In genomic region chr4:159983080-159983479, GRCh38 we compare ENCODE assay signal across 19 cellular contexts.
DNase-seq lines count a peak whose midpoint lies in the region.
"Had no signal": no experiment of that assay in that cellular context is flagged by ENCODE, and none has a peak within 500 bp of the region (broad histone marks: within the 10 kb centered on the region; RNA-seq: fewer than 3 reads in every experiment).

No MANE protein-coding gene starts in this region.

- DNase-seq in ELR (ENCODE audit: low read depth) (peak; percentile 39), HS-5 (ENCODE audit: low read depth) (peak; percentile 13), astrocyte of the hippocampus (ENCODE audit: low read depth, low spot score) (peak; percentile 20), renal cortical epithelial cell (ENCODE audit: low read depth) (peak; percentile 65), SHP77 treated with DMSO at 0.1 percent for 48 hours (lab: John Stamatoyannopoulos, UW) (no peak), NOMO-1 treated with dmso at 0.1 percent for 144 hours (lab: John Stamatoyannopoulos, UW; ENCODE audit: unreplicated experiment) (no peak), SK-N-DZ (ENCODE audit: low spot score) (no peak)
- DNase-seq: CD4-positive, CD25-positive, alpha-beta regulatory T cell; NCI-H1092 treated with DMSO at 0.1 percent for 48 hours; NCI-H1436; NCI-H187; NCI-H2081 treated with DMSO at 0.1 percent for 48 hours; NCI-H2171; NCI-H226; NCI-H510A; NCI-H69; SIG-M5; SK-N-SH; SW 1271 had no signal

Comparison
In these comparisons a context has a peak if more than half of its experiments do, and no peak if none do; other contexts are left out.
1. DNase-seq: peak in ELR (single experiment), HS-5 (single experiment), astrocyte of the hippocampus (single experiment) and renal cortical epithelial cell (single experiment); none in SHP77 treated with DMSO at 0.1 percent for 48 hours (single experiment), NOMO-1 treated with dmso at 0.1 percent for 144 hours (single experiment) and SK-N-DZ (single experiment).